Comparison of ENCODE assay signal across 8 cellular contexts in genomic region chr6:32473378-32474348, GRCh38. TPM values are rescaled to one million over a fixed set of nuclear protein-coding genes. Genes with fewer than 3 reads are reported as not detected.
DNase-seq lines count a peak whose midpoint lies in the region; ATAC-seq and TF ChIP-seq lines count a peak whose summit lies in the region.
"Not testable (repeated sequence)": the region's sequence is repeated elsewhere in the genome, so short reads cannot be mapped to it uniquely, and the experiment has no call there.

No MANE protein-coding gene starts in this region.

- peaks cover 13% of the 10 kb centered on the region for H3K9me3 ChIP-seq in BLaER1
- H3K9me3 ChIP-seq in MM.1S (replicated peaks; ENCODE audit: insufficient read depth, low read length) = not testable (repeated sequence)

- H3K27me3 Mint-ChIP-seq in activated CD8-positive, alpha-beta memory T cell treated with anti-CD3 and anti-CD28 coated beads, Interleukin-2, amount 10 ng/mL, durations not matched to agents 7 days and 5 days = peaks cover 41% of the 10 kb centered on the region

- not testable (repeated sequence) for H3K4me3 Mint-ChIP-seq in activated CD8-positive, alpha-beta memory T cell treated with anti-CD3 and anti-CD28 coated beads, Interleukin-2, amount 10 ng/mL, durations not matched to agents 7 days and 5 days

- H3K4me2 ChIP-seq in BLaER1 (peak overlapping the region; percentile 12; the same call in 1 of the 2 replicates), MM.1S (ENCODE audit: low read depth, low read length) (peak overlapping the region; percentile 52; the same call in 1 of the 2 replicates)

- CTCF ChIA-PET in activated CD8-positive, alpha-beta memory T cell treated with anti-CD3 and anti-CD28 coated beads, Interleukin-2, amount 10 ng/mL, durations not matched to agents 7 days and 5 days (lab: Charles Lee) = not testable (repeated sequence)

- H3K4me1 ChIP-seq in BLaER1; MM.1S (ENCODE audit: low read length): not testable (repeated sequence)

- not testable (repeated sequence) for H3F3A ChIP-seq in MM.1S (ENCODE audit: insufficient read depth, low read length)

- ATAC-seq in GM21515 (IDR thresholded peaks at IDR 0.05; ENCODE audit: unreplicated experiment) (peak; percentile 94), HG03025 (IDR thresholded peaks at IDR 0.05; ENCODE audit: low FRiP score, unreplicated experiment) (peak; percentile 90), left ventricle myocardium superior (peak; percentile 75)
- ATAC-seq in activated CD8-positive, alpha-beta memory T cell treated with anti-CD3 and anti-CD28 coated beads, Interleukin-2, amount 10 ng/mL, durations not matched to agents 7 days and 5 days = peak; percentile 99

- peak overlapping the region; percentile 63 for H3K27ac ChIP-seq in BLaER1
- not testable (repeated sequence) for H3K27ac ChIP-seq in MM.1S (ENCODE audit: low read length)

- not testable (repeated sequence) for H3K79me2 ChIP-seq in MM.1S (ENCODE audit: low read length)

- peaks cover 17% of the 10 kb centered on the region for H3K4me1 Mint-ChIP-seq in activated CD8-positive, alpha-beta memory T cell treated with anti-CD3 and anti-CD28 coated beads, Interleukin-2, amount 10 ng/mL, durations not matched to agents 7 days and 5 days

- not testable (repeated sequence) for H3K36me3 Mint-ChIP-seq in activated CD8-positive, alpha-beta memory T cell treated with anti-CD3 and anti-CD28 coated beads, Interleukin-2, amount 10 ng/mL, durations not matched to agents 7 days and 5 days

- not testable (repeated sequence) for H3K9me3 Mint-ChIP-seq in activated CD8-positive, alpha-beta memory T cell treated with anti-CD3 and anti-CD28 coated beads, Interleukin-2, amount 10 ng/mL, durations not matched to agents 7 days and 5 days (ENCODE audit: low read depth)

- H3K9me2 ChIP-seq in MM.1S (replicated peaks; ENCODE audit: insufficient read depth, low read length) = not testable (repeated sequence)

- TF ChIP-seq CTCF in MM.1S (IDR thresholded peaks at IDR 0.05; ENCODE audit: low read length) = not testable (repeated sequence)

- peak; percentile 47 for TF ChIP-seq POLR2A in GM18526 (IDR thresholded peaks at IDR 0.05; ENCODE audit: extremely low read depth, insufficient read length)

- H3K9ac ChIP-seq in BLaER1; MM.1S (ENCODE audit: low read length): not testable (repeated sequence)

- H3K4me3 ChIP-seq in BLaER1 = not testable (repeated sequence)
- peak overlapping the region; percentile 18; the same call in 1 of the 2 replicates for H3K4me3 ChIP-seq in MM.1S (ENCODE audit: low read length)

- peak; percentile 13 for DNase-seq in MM.1S
- DNase-seq in activated CD8-positive, alpha-beta memory T cell treated with anti-CD3 and anti-CD28 coated beads, Interleukin-2, amount 10 ng/mL, durations not matched to agents 7 days and 5 days; left ventricle myocardium superior: not testable (repeated sequence)
- peak; percentile 50 for DNase-seq in pons (ENCODE audit: low spot score)

- H2AFZ ChIP-seq in MM.1S (ENCODE audit: low read length) = peak overlapping the region; percentile 22; the same call in 1 of the 2 replicates

- not testable (repeated sequence) for H4K20me1 ChIP-seq in BLaER1; MM.1S (ENCODE audit: insufficient read depth, low read length)

- intact Hi-C loops in left ventricle myocardium superior (cut with micrococcal nuclease) = not testable (repeated sequence)

- not testable (repeated sequence) for H3K36me3 ChIP-seq in BLaER1; MM.1S (replicated peaks; ENCODE audit: insufficient read depth, low read length)

- H3K27me3 ChIP-seq in BLaER1; MM.1S (replicated peaks; ENCODE audit: insufficient read depth, low read length): not testable (repeated sequence)

- peak overlapping the region; percentile 87 for H3K27ac Mint-ChIP-seq in activated CD8-positive, alpha-beta memory T cell treated with anti-CD3 and anti-CD28 coated beads, Interleukin-2, amount 10 ng/mL, durations not matched to agents 7 days and 5 days

RNA-seq across cellular contexts. Expression of gene HLA-DRA, which starts 34.0 kb away (rescaled TPM):
- 100 to 1,000 TPM; 311 to 313 TPM for total RNA-seq in activated CD8-positive, alpha-beta memory T cell treated with anti-CD3 and anti-CD28 coated beads, Interleukin-2, amount 10 ng/mL, durations not matched to agents 7 days and 5 days
- 109 TPM for total RNA-seq in left ventricle myocardium superior

RNA-seq across cellular contexts. Expression of gene HLA-DRB5, which starts 56.4 kb away (rescaled TPM):
- total RNA-seq in activated CD8-positive, alpha-beta memory T cell treated with anti-CD3 and anti-CD28 coated beads, Interleukin-2, amount 10 ng/mL, durations not matched to agents 7 days and 5 days = 1 to 10 TPM; 2.9 to 5.3 TPM
- 19.5 TPM for total RNA-seq in left ventricle myocardium superior
